8 cellular contexts compared by ENCODE assay signal in genomic region chr12:116735951-116736599, GRCh38. TPM values are rescaled to one million over a fixed set of nuclear protein-coding genes. Genes with fewer than 3 reads are reported as not detected.
DNase-seq lines count a peak whose midpoint lies in the region; ATAC-seq lines count a peak whose summit lies in the region.

No MANE protein-coding gene starts in this region.

- H3K9me3 ChIP-seq in iPS-15b (ENCODE audit: control insufficient read depth, insufficient read depth, low read length), result no peaks in the 10 kb centered on the region

- H3K36me3 ChIP-seq in iPS-15b (ENCODE audit: control insufficient read depth, insufficient read depth, low read length), result no peaks in the 10 kb centered on the region

- no peaks in the 10 kb centered on the region for H3K27me3 ChIP-seq in iPS-15b (ENCODE audit: control insufficient read depth, insufficient read depth, low read length)

- no peak overlapping the region for H3K27ac Mint-ChIP-seq in T-helper 2 cell treated with Interferon-gamma antibody and Interleukin-4, amounts not matched to agents 5 μg/mL and 100 μg/mL, for 36 hours
- H3K27ac Mint-ChIP-seq in T-cell, result peak overlapping the region in 1 of 2 donors; percentile 28
- peak overlapping the region; percentile 95 for H3K27ac Mint-ChIP-seq in stimulated activated effector memory CD8-positive, alpha-beta T cell treated with anti-CD3 and anti-CD28 coated beads, Interleukin-12 subunit alpha, Interleukin-12 subunit beta, amount 100 ng/mL, for 72 hours

- peaks cover 6% of the 10 kb centered on the region for H3K4me1 ChIP-seq in iPS-15b (ENCODE audit: control insufficient read depth, insufficient read depth, low read length)

- no peaks in the 10 kb centered on the region for H3K27me3 Mint-ChIP-seq in T-helper 2 cell treated with Interferon-gamma antibody and Interleukin-4, amounts not matched to agents 5 μg/mL and 100 μg/mL, for 36 hours (ENCODE audit: low read depth)
- no peaks in the 10 kb centered on the region for H3K27me3 Mint-ChIP-seq in T-cell

- H3K9ac ChIP-seq in iPS-15b (ENCODE audit: low read depth, low read length), result no peak overlapping the region

- peak overlapping the region; percentile 98 for H3K4me3 ChIP-seq in iPS-15b (ENCODE audit: low read depth, low read length)

- H3K36me3 Mint-ChIP-seq in T-helper 2 cell treated with Interferon-gamma antibody and Interleukin-4, amounts not matched to agents 5 μg/mL and 100 μg/mL, for 36 hours (ENCODE audit: low read depth), result peaks cover 15% of the 10 kb centered on the region
- peaks cover 22% of the 10 kb centered on the region for H3K36me3 Mint-ChIP-seq in T-cell
- H3K36me3 Mint-ChIP-seq in stimulated activated effector memory CD8-positive, alpha-beta T cell treated with anti-CD3 and anti-CD28 coated beads, Interleukin-12 subunit alpha, Interleukin-12 subunit beta, amount 100 ng/mL, for 72 hours, result peaks cover 42% of the 10 kb centered on the region

- CTCF ChIA-PET in T-cell (lab: Charles Lee), result no interaction called here

- no peak for DNase-seq in T-helper 2 cell treated with Interferon-gamma antibody and Interleukin-4, amounts not matched to agents 5 μg/mL and 100 μg/mL, for 36 hours (ENCODE audit: low spot score)
- no peak for DNase-seq in T-helper 2 cell
- no peak for DNase-seq in T-cell
- DNase-seq in stimulated activated effector memory CD8-positive, alpha-beta T cell treated with anti-CD3 and anti-CD28 coated beads, Interleukin-12 subunit alpha, Interleukin-12 subunit beta, amount 100 ng/mL, for 72 hours (ENCODE audit: low spot score in 2 of 2), result no peak
- no peak for DNase-seq in NCI-H446 (lab: John Stamatoyannopoulos, UW)

- H3K4me1 Mint-ChIP-seq in T-helper 2 cell treated with Interferon-gamma antibody and Interleukin-4, amounts not matched to agents 5 μg/mL and 100 μg/mL, for 36 hours (ENCODE audit: low read depth), result peaks cover 19% of the 10 kb centered on the region
- H3K4me1 Mint-ChIP-seq in T-cell, result peaks cover 40 to 52% (median 42%) of the 10 kb centered on the region in 3 donors
- peaks cover 50% of the 10 kb centered on the region for H3K4me1 Mint-ChIP-seq in stimulated activated effector memory CD8-positive, alpha-beta T cell treated with anti-CD3 and anti-CD28 coated beads, Interleukin-12 subunit alpha, Interleukin-12 subunit beta, amount 100 ng/mL, for 72 hours

- H3K4me3 Mint-ChIP-seq in T-helper 2 cell treated with Interferon-gamma antibody and Interleukin-4, amounts not matched to agents 5 μg/mL and 100 μg/mL, for 36 hours, result peak overlapping the region; percentile 96
- H3K4me3 Mint-ChIP-seq in T-cell, result peak overlapping the region; percentile 94 to 97 (median 97)
- H3K4me3 Mint-ChIP-seq in stimulated activated effector memory CD8-positive, alpha-beta T cell treated with anti-CD3 and anti-CD28 coated beads, Interleukin-12 subunit alpha, Interleukin-12 subunit beta, amount 100 ng/mL, for 72 hours, result peak overlapping the region; percentile 96

- no peaks in the 10 kb centered on the region for H3K9me3 Mint-ChIP-seq in T-helper 2 cell treated with Interferon-gamma antibody and Interleukin-4, amounts not matched to agents 5 μg/mL and 100 μg/mL, for 36 hours
- H3K9me3 Mint-ChIP-seq in T-cell, result no peaks in the 10 kb centered on the region
- no peaks in the 10 kb centered on the region for H3K9me3 Mint-ChIP-seq in stimulated activated effector memory CD8-positive, alpha-beta T cell treated with anti-CD3 and anti-CD28 coated beads, Interleukin-12 subunit alpha, Interleukin-12 subunit beta, amount 100 ng/mL, for 72 hours

- POLR2A ChIA-PET in T-cell (lab: Charles Lee), result interaction anchor here in 1 of 2 donors (0.5 kb wide), 1 partner anchor 82 kb away, joined by 3 read pairs; no protein-coding TSS in a partner anchor

- no peak for ATAC-seq in T-cell (replicated peaks in 1 of 4)
- ATAC-seq in stimulated activated effector memory CD8-positive, alpha-beta T cell treated with anti-CD3 and anti-CD28 coated beads, Interleukin-12 subunit alpha, Interleukin-12 subunit beta, amount 100 ng/mL, for 72 hours, result no peak
- no peak for ATAC-seq in GM19452 (IDR thresholded peaks at IDR 0.05; ENCODE audit: unreplicated experiment)
- no peak for ATAC-seq in GM18502 (IDR thresholded peaks at IDR 0.05; ENCODE audit: poor library complexity, unreplicated experiment)

RNA-seq across cellular contexts. Expression of gene SPRING1, which starts 1.8 kb away (rescaled TPM):
- 10 to 100 TPM; 15.0 to 31.7 (median 30.9) TPM for total RNA-seq in T-cell

RNA-seq across cellular contexts. Expression of gene RNFT2, which starts 2.0 kb away (rescaled TPM):
- total RNA-seq in T-cell, result 1 to 10 TPM; 5.1 to 7.6 (median 6.9) TPM
